40 cellular contexts compared by ENCODE assay signal in genomic region chrX:8090906-8091305, GRCh38.
"Had no signal": no experiment of that assay in that cellular context is flagged by ENCODE, and none has a peak within 500 bp of the region (broad histone marks: within the 10 kb centered on the region; RNA-seq: fewer than 3 reads in every experiment).

No MANE protein-coding gene starts in this region.

- DNase-seq: activated B cell treated with CpG ODN at 0.5 μM for 24 hours; activated CD4-positive, alpha-beta memory T cell treated with anti-CD3 and anti-CD28 coated beads for 36 hours; activated CD4-positive, alpha-beta T cell treated with anti-CD3 and anti-CD28 coated beads for 4 hours; activated CD4-positive, alpha-beta T cell treated with anti-CD3 and anti-CD28 coated beads, Interleukin-2, amount 10 ng/mL, durations not matched to agents 24 days and 14 days; activated CD4-positive, alpha-beta T cell treated with anti-CD3 and anti-CD28 coated beads, Interleukin-2, amount 50 U/mL, for 1 hour; activated CD4-positive, alpha-beta T cell treated with anti-CD3 and anti-CD28 coated beads, Interleukin-2, amount 50 U/mL, for 4 hours; activated CD4-positive, CD25-positive, alpha-beta regulatory T cell treated with anti-CD3 and anti-CD28 coated beads, Interleukin-2, amount 50 U/mL, for 72 hours; activated CD8-positive, alpha-beta memory T cell treated with anti-CD3 and anti-CD28 coated beads, Interleukin-2, amount 50 U/mL, for 4 hours; activated CD8-positive, alpha-beta T cell treated with anti-CD3 and anti-CD28 coated beads for 36 hours; activated effector memory CD4-positive, alpha-beta T cell treated with anti-CD3 and anti-CD28 coated beads, Interleukin-2, amount 50 U/mL, for 16 hours; activated gamma-delta T cell treated with Interleukin-2 at 50 U/mL for 16 hours; activated naive CD4-positive, alpha-beta T cell; activated naive CD4-positive, alpha-beta T cell treated with anti-CD3 and anti-CD28 coated beads for 36 hours; activated naive CD4-positive, alpha-beta T cell treated with anti-CD3 and anti-CD28 coated beads, Interleukin-2, amount 50 U/mL, for 16 hours; activated naive CD8-positive, alpha-beta T cell treated with anti-CD3 and anti-CD28 coated beads for 36 hours; activated T-cell treated with anti-CD3 and anti-CD28 coated beads for 4 hours; activated T-cell treated with anti-CD3 and anti-CD28 coated beads, Interleukin-2, amount 50 U/mL, for 1 hour; activated T-cell treated with anti-CD3 and anti-CD28 coated beads, Interleukin-2, amount 50 U/mL, for 4 hours; activated T-cell treated with anti-CD3 and anti-CD28 coated beads, Interleukin-2, amount 50 U/mL, for 72 hours; adrenal gland; amniotic stem cell; anterior cingulate cortex; body of pancreas; brain microvascular endothelial cell; caudate nucleus; cerebellar nuclear complex; T-helper 1 cell; T-helper 2 cell; T-helper 9 cell had no signal

- H3K27me3 Mint-ChIP-seq: activated B cell treated with CpG ODN at 0.5 μM for 24 hours; activated CD4-positive, alpha-beta memory T cell treated with anti-CD3 and anti-CD28 coated beads for 36 hours; activated CD4-positive, alpha-beta T cell treated with anti-CD3 and anti-CD28 coated beads, Interleukin-2, amount 10 ng/mL, durations not matched to agents 24 days and 14 days; activated CD8-positive, alpha-beta T cell treated with anti-CD3 and anti-CD28 coated beads for 36 hours; activated naive CD8-positive, alpha-beta T cell treated with anti-CD3 and anti-CD28 coated beads for 36 hours; activated T-helper 17 cell treated with anti-CD3 and anti-CD28 coated beads, Interleukin-2, amount 50 U/mL, for 72 hours; central memory CD8-positive, alpha-beta T cell had no signal

- H3K27me3 ChIP-seq: adrenal gland, ascending aorta, body of pancreas, brain microvascular endothelial cell, breast epithelium, cardiac muscle cell had no signal

- H3K27ac Mint-ChIP-seq: activated B cell treated with CpG ODN at 0.5 μM for 24 hours; activated CD4-positive, alpha-beta memory T cell treated with anti-CD3 and anti-CD28 coated beads for 36 hours; activated CD4-positive, alpha-beta T cell treated with anti-CD3 and anti-CD28 coated beads, Interleukin-2, amount 10 ng/mL, durations not matched to agents 24 days and 14 days; activated CD8-positive, alpha-beta T cell treated with anti-CD3 and anti-CD28 coated beads for 36 hours; activated naive CD4-positive, alpha-beta T cell treated with anti-CD3 and anti-CD28 coated beads for 36 hours; activated naive CD4-positive, alpha-beta T cell treated with anti-CD3 and anti-CD28 coated beads, Interleukin-2, amount 50 U/mL, for 72 hours; activated naive CD8-positive, alpha-beta T cell treated with anti-CD3 and anti-CD28 coated beads for 36 hours; activated T-cell treated with anti-CD3 and anti-CD28 coated beads, Interleukin-2, amount 50 U/mL, for 72 hours; activated T-helper 1 cell treated with anti-CD3 and anti-CD28 coated beads, Interleukin-12 subunit alpha, Interleukin-12 subunit beta, Interleukin-2, Interleukin-4 antibody, amounts not matched to agents 30 ng/mL and 10 ng/mL and 1 ng/mL, durations not matched to agents 14 hours and 24 hours and 36 hours; activated T-helper 17 cell treated with anti-CD3 and anti-CD28 coated beads, Interleukin-2, amount 50 U/mL, for 72 hours; T-helper 1 cell treated with Interleukin-12 subunit alpha and Interleukin-12 subunit beta and Interleukin-4 antibody, amounts not matched to agents 30 μg/mL and 1 μg/mL, for 36 hours; T-helper 2 cell treated with Interferon-gamma antibody and Interleukin-4, amounts not matched to agents 5 μg/mL and 100 μg/mL, for 36 hours had no signal

- H3K4me1 ChIP-seq: adrenal gland, ascending aorta, body of pancreas, breast epithelium had no signal

- H3K4me1 Mint-ChIP-seq: activated B cell treated with CpG ODN at 0.5 μM for 24 hours; activated CD4-positive, alpha-beta T cell treated with anti-CD3 and anti-CD28 coated beads, Interleukin-2, amount 10 ng/mL, durations not matched to agents 24 days and 14 days; activated naive CD8-positive, alpha-beta T cell treated with anti-CD3 and anti-CD28 coated beads for 36 hours; activated T-helper 17 cell treated with anti-CD3 and anti-CD28 coated beads, Interleukin-2, amount 50 U/mL, for 72 hours; central memory CD8-positive, alpha-beta T cell had no signal

- ATAC-seq: activated CD8-positive, alpha-beta T cell treated with anti-CD3 and anti-CD28 coated beads for 36 hours; activated naive CD4-positive, alpha-beta T cell treated with anti-CD3 and anti-CD28 coated beads, Interleukin-2, amount 50 U/mL, for 72 hours; activated T-cell treated with anti-CD3 and anti-CD28 coated beads, Interleukin-2, amount 50 U/mL, for 4 hours; activated T-cell treated with anti-CD3 and anti-CD28 coated beads, Interleukin-2, amount 50 U/mL, for 72 hours; activated T-helper 17 cell treated with anti-CD3 and anti-CD28 coated beads, Interleukin-2, amount 50 U/mL, for 72 hours; body of pancreas had no signal

- H3K9me3 ChIP-seq: adrenal gland, ascending aorta, body of pancreas, breast epithelium had no signal

- H3K36me3 ChIP-seq: adrenal gland, ascending aorta, brain microvascular endothelial cell, breast epithelium, cardiac muscle cell had no signal

- H3K9me3 Mint-ChIP-seq: activated B cell treated with CpG ODN at 0.5 μM for 24 hours; activated CD4-positive, alpha-beta memory T cell treated with anti-CD3 and anti-CD28 coated beads for 36 hours; activated CD4-positive, alpha-beta T cell treated with anti-CD3 and anti-CD28 coated beads, Interleukin-2, amount 10 ng/mL, durations not matched to agents 24 days and 14 days; activated CD8-positive, alpha-beta T cell treated with anti-CD3 and anti-CD28 coated beads for 36 hours; activated naive CD4-positive, alpha-beta T cell treated with anti-CD3 and anti-CD28 coated beads for 36 hours; activated naive CD4-positive, alpha-beta T cell treated with anti-CD3 and anti-CD28 coated beads, Interleukin-2, amount 50 U/mL, for 72 hours; activated naive CD8-positive, alpha-beta T cell treated with anti-CD3 and anti-CD28 coated beads for 36 hours; activated T-cell treated with anti-CD3 and anti-CD28 coated beads, Interleukin-2, amount 50 U/mL, for 4 hours; activated T-helper 1 cell treated with anti-CD3 and anti-CD28 coated beads, Interleukin-12 subunit alpha, Interleukin-12 subunit beta, Interleukin-2, Interleukin-4 antibody, amounts not matched to agents 30 ng/mL and 10 ng/mL and 1 ng/mL, durations not matched to agents 14 hours and 24 hours and 36 hours; activated T-helper 17 cell treated with anti-CD3 and anti-CD28 coated beads, Interleukin-2, amount 50 U/mL, for 72 hours; central memory CD8-positive, alpha-beta T cell; T-helper 1 cell treated with Interleukin-12 subunit alpha and Interleukin-12 subunit beta and Interleukin-4 antibody, amounts not matched to agents 30 μg/mL and 1 μg/mL, for 36 hours; T-helper 2 cell treated with Interferon-gamma antibody and Interleukin-4, amounts not matched to agents 5 μg/mL and 100 μg/mL, for 36 hours had no signal

- H3K27ac ChIP-seq: adrenal gland, ascending aorta, body of pancreas, brain microvascular endothelial cell, breast epithelium, cardiac muscle cell, VCaP had no signal

- FAIRE-seq: TTC549 had no signal

- H3K36me3 Mint-ChIP-seq: activated CD4-positive, alpha-beta memory T cell treated with anti-CD3 and anti-CD28 coated beads for 36 hours; activated naive CD4-positive, alpha-beta T cell treated with anti-CD3 and anti-CD28 coated beads, Interleukin-2, amount 50 U/mL, for 72 hours; activated naive CD8-positive, alpha-beta T cell treated with anti-CD3 and anti-CD28 coated beads for 36 hours had no signal

- H3K4me3 ChIP-seq: adrenal gland, ascending aorta, body of pancreas, breast epithelium, cardiac muscle cell had no signal

- H3K4me3 Mint-ChIP-seq: activated B cell treated with CpG ODN at 0.5 μM for 24 hours; activated CD4-positive, alpha-beta memory T cell treated with anti-CD3 and anti-CD28 coated beads for 36 hours; activated CD4-positive, alpha-beta T cell treated with anti-CD3 and anti-CD28 coated beads, Interleukin-2, amount 10 ng/mL, durations not matched to agents 24 days and 14 days; activated CD8-positive, alpha-beta T cell treated with anti-CD3 and anti-CD28 coated beads for 36 hours; activated naive CD4-positive, alpha-beta T cell treated with anti-CD3 and anti-CD28 coated beads for 36 hours; activated naive CD8-positive, alpha-beta T cell treated with anti-CD3 and anti-CD28 coated beads for 36 hours; activated T-cell treated with anti-CD3 and anti-CD28 coated beads, Interleukin-2, amount 50 U/mL, for 4 hours; activated T-cell treated with anti-CD3 and anti-CD28 coated beads, Interleukin-2, amount 50 U/mL, for 72 hours; activated T-helper 1 cell treated with anti-CD3 and anti-CD28 coated beads, Interleukin-12 subunit alpha, Interleukin-12 subunit beta, Interleukin-2, Interleukin-4 antibody, amounts not matched to agents 30 ng/mL and 10 ng/mL and 1 ng/mL, durations not matched to agents 14 hours and 24 hours and 36 hours; activated T-helper 17 cell treated with anti-CD3 and anti-CD28 coated beads, Interleukin-2, amount 50 U/mL, for 72 hours; central memory CD8-positive, alpha-beta T cell; T-helper 1 cell treated with Interleukin-12 subunit alpha and Interleukin-12 subunit beta and Interleukin-4 antibody, amounts not matched to agents 30 μg/mL and 1 μg/mL, for 36 hours; T-helper 2 cell treated with Interferon-gamma antibody and Interleukin-4, amounts not matched to agents 5 μg/mL and 100 μg/mL, for 36 hours had no signal
